In the genomic region with DNA sequence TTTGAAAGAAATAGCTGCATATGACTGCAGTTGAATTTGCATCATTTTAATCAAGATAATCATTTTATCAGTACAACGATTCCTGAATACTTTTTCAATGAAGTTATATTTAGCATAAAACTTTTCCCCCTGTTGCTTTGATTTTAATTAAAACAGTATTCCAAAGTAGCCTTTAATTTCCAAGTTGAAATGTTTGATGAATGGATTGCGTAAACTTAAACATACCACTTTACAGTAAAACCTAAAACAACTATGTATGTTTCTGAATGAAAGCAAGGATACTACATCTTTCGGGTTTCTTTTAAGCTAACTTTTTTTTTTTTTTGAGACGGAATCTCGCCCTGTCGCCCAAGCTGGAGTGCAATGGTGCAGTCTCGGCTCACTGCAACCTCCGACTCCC, we compare ENCODE assay signal across 8 cellular contexts. TPM values are rescaled to one million over a fixed set of nuclear protein-coding genes. Genes with fewer than 3 reads are reported as not detected.
DNase-seq lines count a peak whose midpoint lies in the region; ATAC-seq, FAIRE-seq and TF ChIP-seq lines count a peak whose summit lies in the region.

No MANE protein-coding gene starts in this region.

- no peak overlapping the region for H3K23ac ChIP-seq in H1 (ENCODE audit: insufficient read length)

- TF ChIP-seq RAD21 in H1 (IDR thresholded peaks at IDR 0.05 in 1 of 2, conservative IDR thresholded peaks at IDR 0.05 in 1 of 2; ENCODE audit: low read depth in 2 of 2, low read length in 2 of 2), result no peak

- no peak for TF ChIP-seq POLR2A in NB4 (IDR thresholded peaks at IDR 0.05; ENCODE audit: extremely low read depth, insufficient read length)
- TF ChIP-seq POLR2A in H1 (IDR thresholded peaks at IDR 0.05; ENCODE audit: control extremely low read depth in 1 of 2, low read depth in 2 of 2, low read length in 2 of 2), result no peak
- no peak for TF ChIP-seq POLR2A in GM12892 (IDR thresholded peaks at IDR 0.05; ENCODE audit: low read depth, low read length)

- H3K36me3 Mint-ChIP-seq in CD14-positive monocyte (peaks cover 8 to 9% of the 10 kb centered on the region in 2 donors), neural progenitor cell (peaks cover 7% of the 10 kb centered on the region)

- H2BK120ac ChIP-seq in H1 (replicated peaks; ENCODE audit: low read depth, low read length), result no peak overlapping the region

- H3K9me3 Mint-ChIP-seq in CD14-positive monocyte (peaks cover 0 to 3% (median 0%) of the 10 kb centered on the region in 7 donors), neural progenitor cell (no peaks in the 10 kb centered on the region)

- intact Hi-C loops in CD14-positive monocyte (cut with micrococcal nuclease), result loop anchor here (5.0 to 10.0 kb wide), 3 partner anchors 57 to 70 kb away; no protein-coding TSS in a partner anchor

- TF ChIP-seq CTCF in CD14-positive monocyte (IDR thresholded peaks at IDR 0.05), result no peak
- TF ChIP-seq CTCF in NB4 (IDR thresholded peaks at IDR 0.05; ENCODE audit: low read depth, low read length), result no peak
- no peak for TF ChIP-seq CTCF in H1 (IDR thresholded peaks at IDR 0.05; ENCODE audit: control extremely low read depth in 1 of 3, insufficient read depth in 1 of 3, low read depth in 1 of 3, low read length in 3 of 3)
- TF ChIP-seq CTCF in neural progenitor cell (IDR thresholded peaks at IDR 0.05), result no peak
- no peak for TF ChIP-seq CTCF in foreskin keratinocyte (conservative IDR thresholded peaks at IDR 0.05)

- H3K27ac Mint-ChIP-seq in CD14-positive monocyte (peak overlapping the region in 6 of 7 donors; percentile 48 to 97 (median 95)), neural progenitor cell (no peak overlapping the region)

- no peak overlapping the region for H2BK20ac ChIP-seq in H1 (ENCODE audit: low read length)

- H3K27ac ChIP-seq in H1 (ENCODE audit: low read depth, low read length) (no peak overlapping the region), neural progenitor cell (peak overlapping the region; percentile 85), foreskin keratinocyte (no peak overlapping the region)

- no peak overlapping the region for H3K56ac ChIP-seq in H1 (replicated peaks; ENCODE audit: insufficient read length, low read depth, low read length)

- no peak for DNase-seq in CD14-positive monocyte (ENCODE audit: low spot score)
- DNase-seq in NB4 (ENCODE audit: low read depth), result no peak
- DNase-seq in H1 (ENCODE audit: low read depth in 1 of 2, low spot score in 2 of 2), result no peak
- no peak for DNase-seq in neural progenitor cell (ENCODE audit: low spot score)
- DNase-seq in NCI-H226, result no peak
- no peak for DNase-seq in GM12892 (ENCODE audit: insufficient read length)
- no peak for DNase-seq in foreskin keratinocyte

- no peak for TF ChIP-seq EP300 in H1 (IDR thresholded peaks at IDR 0.05; ENCODE audit: borderline replicate concordance in 1 of 2, low read depth in 2 of 2, low read length in 2 of 2)

- H3K9ac ChIP-seq in H1 (replicated peaks in 1 of 4; ENCODE audit: extremely low read depth in 1 of 4, low read depth in 3 of 4, low read length in 3 of 4) (no peak overlapping the region; a peak in 1 of 7 replicates), neural progenitor cell (peak overlapping the region; percentile 79)

- FAIRE-seq in H1 (lab: Jason Lieb, UNC), result no peak
- no peak for FAIRE-seq in GM12892 (lab: Jason Lieb, UNC)

- ATAC-seq in GM21529 (IDR thresholded peaks at IDR 0.05; ENCODE audit: unreplicated experiment) (no peak), foreskin keratinocyte (no peak)

- peak overlapping the region; percentile 94 for H3K4me3 ChIP-seq in NB4 (ENCODE audit: low read depth, low read length)
- H3K4me3 ChIP-seq in H1 (ENCODE audit: extremely low read depth in 1 of 4, insufficient read depth in 2 of 4, low read depth in 3 of 4, low read length in 4 of 4), result peak overlapping the region; percentile 54 to 83 (median 68)
- peak overlapping the region; percentile 96 for H3K4me3 ChIP-seq in neural progenitor cell

- H3K18ac ChIP-seq in H1 (ENCODE audit: extremely low read depth, low read length), result no peak overlapping the region

- CTCF ChIA-PET in H1 (lab: Charles Lee; ENCODE audit: partially characterized antibody), result interaction anchor here (0.9 kb wide), 2 partner anchors 10 to 68 kb away, joined by 3 to 4 read pairs; no protein-coding TSS in a partner anchor

- H3K4me1 ChIP-seq in H1 (replicated peaks in 1 of 4; ENCODE audit: control insufficient read depth in 3 of 4, insufficient read depth in 4 of 4, low read length in 3 of 4) (peaks cover 0 to 2% (median 0%) of the 10 kb centered on the region in 4 experiments; a peak in 2 of 7 replicates), neural progenitor cell (peaks cover 9% of the 10 kb centered on the region), foreskin keratinocyte (peaks cover 6% of the 10 kb centered on the region)

- H3K27me3 Mint-ChIP-seq in CD14-positive monocyte (ENCODE audit: low read depth in 3 of 3) (peaks cover 0 to 1% (median 0%) of the 10 kb centered on the region in 3 donors), neural progenitor cell (ENCODE audit: insufficient read depth, low read depth) (peaks cover 6% of the 10 kb centered on the region)

- H2BK5ac ChIP-seq in H1 (ENCODE audit: low read depth, low read length), result no peak overlapping the region

- no peak overlapping the region for H4K91ac ChIP-seq in H1 (replicated peaks; ENCODE audit: insufficient read length, low read length)

- no peak overlapping the region for H4K8ac ChIP-seq in H1 (ENCODE audit: extremely low read depth, insufficient read depth, low read length)

- peaks cover 26% of the 10 kb centered on the region for H3F3A ChIP-seq in neural progenitor cell (ENCODE audit: low read depth)

- POLR2A ChIA-PET in H1 (lab: Charles Lee; ENCODE audit: partially characterized antibody), result interaction anchor here (1.2 to 3.9 kb wide), 4 partner anchors 19 to 29 kb away, joined by 3 to 60 read pairs (median 9); a partner anchor contains a TSS

- no peak overlapping the region for H3K14ac ChIP-seq in H1 (ENCODE audit: insufficient read length)

- H3K4ac ChIP-seq in H1 (replicated peaks; ENCODE audit: insufficient read length, low read depth, low read length), result no peak overlapping the region

- H3K9me3 ChIP-seq in H1 (ENCODE audit: insufficient read depth in 2 of 2, low read depth in 1 of 2, low read length in 1 of 2), result no peaks in the 10 kb centered on the region
- no peaks in the 10 kb centered on the region for H3K9me3 ChIP-seq in neural progenitor cell (ENCODE audit: low read depth)

- H2BK15ac ChIP-seq in H1 (ENCODE audit: low read length), result no peak overlapping the region

- peak overlapping the region; percentile 98 for H3K4me3 Mint-ChIP-seq in CD14-positive monocyte
- H3K4me3 Mint-ChIP-seq in neural progenitor cell, result peak overlapping the region; percentile 98

- no peaks in the 10 kb centered on the region for H3K27me3 ChIP-seq in H1 (replicated peaks in 1 of 4; ENCODE audit: control insufficient read depth in 3 of 4, extremely low read depth in 1 of 4, insufficient read depth in 3 of 4, low read length in 3 of 4)
- H3K27me3 ChIP-seq in neural progenitor cell, result no peaks in the 10 kb centered on the region
- no peaks in the 10 kb centered on the region for H3K27me3 ChIP-seq in foreskin keratinocyte

- H3K23me2 ChIP-seq in H1 (ENCODE audit: low read depth, low read length), result peaks cover 5% of the 10 kb centered on the region

- peaks cover 0 to 18% of the 10 kb centered on the region in 2 experiments; a peak in 2 of 4 replicates for H3K79me2 ChIP-seq in H1 (ENCODE audit: control insufficient read depth in 1 of 2, insufficient read depth in 2 of 2, low read length in 2 of 2)
- peaks cover 43% of the 10 kb centered on the region for H3K79me2 ChIP-seq in neural progenitor cell (ENCODE audit: low read depth)

- 91% methylated on average over 5 of the region's 8 CpGs; no CpG with 5 or more reads in 1 of the 2 experiments for WGBS in H1 (ENCODE audit: extremely low coverage in 1 of 2, insufficient coverage in 1 of 2, insufficient read length in 1 of 2, insufficient replicate concordance in 2 of 2, low coverage in 1 of 2, low lambda C conversion rate in 2 of 2, missing lambda C conversion rate in 1 of 2), 2 experiments

- H3K79me1 ChIP-seq in H1 (ENCODE audit: low read depth, low read length), result no peaks in the 10 kb centered on the region; the same call in 1 of the 2 replicates

- H4K20me1 ChIP-seq in H1 (replicated peaks in 1 of 2; ENCODE audit: control insufficient read depth in 1 of 2, insufficient read depth in 2 of 2, low read length in 2 of 2) (no peaks in the 10 kb centered on the region), neural progenitor cell (ENCODE audit: low read depth) (no peaks in the 10 kb centered on the region)

- H3K36me3 ChIP-seq in H1 (ENCODE audit: control insufficient read depth in 2 of 4, insufficient read depth in 4 of 4, low read length in 3 of 4) (no peaks in the 10 kb centered on the region), neural progenitor cell (no peaks in the 10 kb centered on the region)

- H3K4me1 Mint-ChIP-seq in CD14-positive monocyte, result peaks cover 36% of the 10 kb centered on the region
- peaks cover 17% of the 10 kb centered on the region for H3K4me1 Mint-ChIP-seq in neural progenitor cell

- H2AFZ ChIP-seq in H1 (ENCODE audit: low read length), result no peak overlapping the region
- H2AFZ ChIP-seq in neural progenitor cell (replicated peaks), result no peak overlapping the region

- no peak overlapping the region for H4K5ac ChIP-seq in H1 (ENCODE audit: insufficient read length, low read depth, low read length)

- H2BK12ac ChIP-seq in H1 (ENCODE audit: low read depth, low read length), result no peak overlapping the region

- H2AK5ac ChIP-seq in H1 (ENCODE audit: low read depth, low read length), result no peak overlapping the region

- H3K4me2 ChIP-seq in H1 (ENCODE audit: insufficient read depth in 1 of 2, low read depth in 2 of 2, low read length in 2 of 2), result peak overlapping the region; percentile 85
- peak overlapping the region; percentile 90 for H3K4me2 ChIP-seq in neural progenitor cell

RNA-seq across cellular contexts. Expression of a gene that starts 1.4 kb away (rescaled TPM):
- polyA plus RNA-seq in CD14-positive monocyte (10 to 100 TPM; 14.0 to 17.4 TPM), H1 (2011; rRNA removed) (3.1 and 4.4 TPM in 2 replicates), foreskin keratinocyte (3.0 and 3.1 TPM in 2 replicates)
- 31.9 and 36.0 TPM in 2 replicates for total RNA-seq in H1 (2021; fragmentation: NEBNext Ultra II Directional; extraction: Animal tissue kit (Norgen Biotek cat#: 25700))
- polyA plus RNA-seq in H1 (2011; cell fraction: cytosol; rRNA removed), result 6.5 TPM
- polyA plus RNA-seq in H1 (2011; cell fraction: nucleus; rRNA removed), result 7.7 TPM
- polyA plus RNA-seq in H1 (2012, experiment 1 of 2), result 7.9 to 17.9 TPM (median 11.9 TPM) in 4 replicates
- 0.84 TPM for polyA plus RNA-seq in H1 (2012, experiment 2 of 2)
- 24.8 TPM for polyA plus RNA-seq in H1 (2013, experiment 1 of 2)
- 25.8 TPM for polyA plus RNA-seq in H1 (2013, experiment 2 of 2)
- polyA minus RNA-seq in H1 (2011; rRNA and poly(A)+ RNA removed), result 17.1 and 22.7 TPM in 2 replicates
- polyA minus RNA-seq in H1 (2011; cell fraction: cytosol; rRNA and poly(A)+ RNA removed), result 18.6 TPM
- 29.4 TPM for polyA minus RNA-seq in H1 (2011; cell fraction: nucleus; rRNA and poly(A)+ RNA removed)
- total RNA-seq in neural progenitor cell (ENCODE audit: low replicate concordance) (28.5 and 43.6 TPM in 2 replicates), foreskin keratinocyte (12.7 and 13.6 TPM in 2 replicates)
- 9.3 TPM for polyA plus RNA-seq in GM12892 (2012; ENCODE audit: missing spikeins)

RNA-seq across cellular contexts. Expression of a gene that starts 25.1 kb away (rescaled TPM):
- 100 to 1,000 TPM; 122 to 137 TPM for polyA plus RNA-seq in CD14-positive monocyte
- total RNA-seq in H1 (2021; fragmentation: NEBNext Ultra II Directional; extraction: Animal tissue kit (Norgen Biotek cat#: 25700)), result 150 and 157 TPM in 2 replicates
- polyA plus RNA-seq in H1 (2011; rRNA removed), result 97.0 and 139 TPM in 2 replicates
- 196 TPM for polyA plus RNA-seq in H1 (2011; cell fraction: cytosol; rRNA removed)
- polyA plus RNA-seq in H1 (2011; cell fraction: nucleus; rRNA removed), result 31.1 TPM
- 143 to 182 TPM (median 169 TPM) in 4 replicates for polyA plus RNA-seq in H1 (2012, experiment 1 of 2)
- polyA plus RNA-seq in H1 (2012, experiment 2 of 2), result 64.4 TPM
- polyA plus RNA-seq in H1 (2013, experiment 1 of 2), result 166 TPM
- polyA plus RNA-seq in H1 (2013, experiment 2 of 2), result 159 TPM
- polyA minus RNA-seq in H1 (2011; rRNA and poly(A)+ RNA removed), result 36.9 and 43.5 TPM in 2 replicates
- 46.8 TPM for polyA minus RNA-seq in H1 (2011; cell fraction: cytosol; rRNA and poly(A)+ RNA removed)
- 26.7 TPM for polyA minus RNA-seq in H1 (2011; cell fraction: nucleus; rRNA and poly(A)+ RNA removed)
- 110 and 199 TPM in 2 replicates for total RNA-seq in neural progenitor cell (ENCODE audit: low replicate concordance)
- polyA plus RNA-seq in GM12892 (2012; ENCODE audit: missing spikeins), result 100 TPM
- 84.8 and 93.8 TPM in 2 replicates for total RNA-seq in foreskin keratinocyte
- 134 and 141 TPM in 2 replicates for polyA plus RNA-seq in foreskin keratinocyte

RNA-seq across cellular contexts. Expression of a gene that starts 53.9 kb away (rescaled TPM):
- 10 to 100 TPM; 57.0 to 63.7 TPM for polyA plus RNA-seq in CD14-positive monocyte
- 52.8 and 54.7 TPM in 2 replicates for total RNA-seq in H1 (2021; fragmentation: NEBNext Ultra II Directional; extraction: Animal tissue kit (Norgen Biotek cat#: 25700))
- polyA plus RNA-seq in H1 (2011; rRNA removed), result 17.6 and 26.9 TPM in 2 replicates
- polyA plus RNA-seq in H1 (2011; cell fraction: cytosol; rRNA removed), result 26.9 TPM
- polyA plus RNA-seq in H1 (2011; cell fraction: nucleus; rRNA removed), result 28.8 TPM
- polyA plus RNA-seq in H1 (2012, experiment 1 of 2), result 28.7 to 38.6 TPM (median 32.2 TPM) in 4 replicates
- polyA plus RNA-seq in H1 (2012, experiment 2 of 2), result 28.5 TPM
- 17.9 TPM for polyA plus RNA-seq in H1 (2013, experiment 1 of 2)
- polyA plus RNA-seq in H1 (2013, experiment 2 of 2), result 22.5 TPM
- 39.7 and 50.1 TPM in 2 replicates for polyA minus RNA-seq in H1 (2011; rRNA and poly(A)+ RNA removed)
- polyA minus RNA-seq in H1 (2011; cell fraction: cytosol; rRNA and poly(A)+ RNA removed), result 33.2 TPM
- 36.5 TPM for polyA minus RNA-seq in H1 (2011; cell fraction: nucleus; rRNA and poly(A)+ RNA removed)
- 25.8 and 47.4 TPM in 2 replicates for total RNA-seq in neural progenitor cell (ENCODE audit: low replicate concordance)
- 63.3 TPM for polyA plus RNA-seq in GM12892 (2012; ENCODE audit: missing spikeins)
- 75.4 and 79.2 TPM in 2 replicates for total RNA-seq in foreskin keratinocyte
- polyA plus RNA-seq in foreskin keratinocyte, result 56.1 and 63.1 TPM in 2 replicates
